In the genomic region with DNA sequence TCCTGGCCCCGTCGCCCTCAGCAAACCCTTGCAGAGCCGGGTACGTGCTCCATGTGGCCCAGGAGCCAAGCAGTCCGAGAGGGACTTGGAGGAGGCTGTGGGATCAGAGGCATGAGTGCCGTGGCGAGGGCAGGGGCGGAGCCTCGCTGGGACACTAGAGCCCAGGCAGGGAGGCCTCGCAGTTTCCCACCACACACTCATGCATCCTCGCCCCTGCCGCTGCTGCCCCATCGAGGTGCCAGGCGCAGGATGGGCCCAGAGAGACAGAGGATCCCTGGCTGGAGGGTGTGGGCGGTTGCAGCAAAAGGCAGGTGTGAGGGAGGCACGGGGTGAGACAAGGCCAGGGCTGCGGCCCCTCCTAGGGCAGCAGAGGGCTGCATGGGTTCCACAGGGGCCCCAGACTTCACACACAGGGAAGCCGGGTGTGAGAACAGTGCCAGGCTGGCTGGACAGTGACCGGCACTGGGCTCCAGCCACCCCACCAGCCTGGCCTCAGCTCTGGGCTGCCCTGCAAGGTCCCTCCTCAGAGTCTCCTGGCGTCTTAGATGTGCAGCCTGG, we compare ENCODE assay signal across 14 cellular contexts. TPM values are rescaled to one million over a fixed set of nuclear protein-coding genes. Genes with fewer than 3 reads are reported as not detected.
DNase-seq lines count a peak whose midpoint lies in the region; TF ChIP-seq lines count a peak whose summit lies in the region.
"Had no signal": no experiment of that assay in that cellular context is flagged by ENCODE, and none has a peak within 500 bp of the region (broad histone marks: within the 10 kb centered on the region; RNA-seq: fewer than 3 reads in every experiment).

No MANE protein-coding gene starts in this region.

- H3K27ac Mint-ChIP-seq in glutamatergic neuron (ENCODE audit: unreplicated experiment), result peak overlapping the region; percentile 90
- H3K27ac Mint-ChIP-seq: natural killer cell had no signal

- peaks cover 48% of the 10 kb centered on the region for H3K79me2 ChIP-seq in Karpas-422 (ENCODE audit: low read length)

- no peaks in the 10 kb centered on the region for H3K9me3 ChIP-seq in BLaER1
- no peaks in the 10 kb centered on the region for H3K9me3 ChIP-seq in SJSA1 (replicated peaks)
- no peaks in the 10 kb centered on the region for H3K9me3 ChIP-seq in Karpas-422 (ENCODE audit: low read length)
- H3K9me3 ChIP-seq: BE2C had no signal

- H3K9ac ChIP-seq in BLaER1, result no peak overlapping the region
- no peak overlapping the region for H3K9ac ChIP-seq in rectal smooth muscle tissue (ENCODE audit: low read length)
- no peak overlapping the region for H3K9ac ChIP-seq in Karpas-422 (ENCODE audit: low read length)

- H4K20me1 ChIP-seq in BLaER1 (peaks cover 25% of the 10 kb centered on the region), Karpas-422 (ENCODE audit: insufficient read depth, low read depth, low read length) (no peaks in the 10 kb centered on the region)

- peak overlapping the region; percentile 55 for H3K4me3 Mint-ChIP-seq in glutamatergic neuron (ENCODE audit: unreplicated experiment)
- H3K4me3 Mint-ChIP-seq: natural killer cell had no signal

- H3K9me2 ChIP-seq in Karpas-422 (replicated peaks; ENCODE audit: insufficient read depth, low read length), result no peaks in the 10 kb centered on the region

- H2AFZ ChIP-seq in Karpas-422 (ENCODE audit: low read length), result no peak overlapping the region

- no peaks in the 10 kb centered on the region for H3K36me3 Mint-ChIP-seq in glutamatergic neuron (ENCODE audit: unreplicated experiment)
- H3K36me3 Mint-ChIP-seq: natural killer cell had no signal

- H3K4me2 ChIP-seq in BLaER1 (peak overlapping the region; percentile 78), Karpas-422 (ENCODE audit: low read depth, low read length, poor library complexity, severe bottlenecking) (no peak overlapping the region)

- no peak for TF ChIP-seq CTCF in glutamatergic neuron (IDR thresholded peaks at IDR 0.05; ENCODE audit: partially characterized antibody, unreplicated experiment)

- DNase-seq in SJSA1 (ENCODE audit: low read depth in 1 of 2, low spot score in 2 of 2) (no peak), glutamatergic neuron (no peak), Karpas-422 (no peak), DMS114 treated with DMSO at 0.1 percent for 48 hours (lab: John Stamatoyannopoulos, UW; ENCODE audit: unreplicated experiment) (no peak), NCI-H2171 treated with DMSO at 0.1 percent for 48 hours (lab: John Stamatoyannopoulos, UW) (no peak), activated T-cell treated with anti-CD3 and anti-CD28 coated beads for 4 hours (no peak)
- DNase-seq: activated T-cell treated with anti-CD3 and anti-CD28 coated beads, Interleukin-2, amount 50 U/mL, for 1 hour; BE2C; natural killer cell; NCI-H1436 treated with DMSO at 0.1 percent for 48 hours; stimulated activated CD4-positive, alpha-beta T cell treated with anti-CD3 and anti-CD28 coated beads, Interleukin-4, amount 100 ng/mL, for 4 hours had no signal

- H3K27ac ChIP-seq in BLaER1, result no peak overlapping the region
- peak overlapping the region; percentile 92 for H3K27ac ChIP-seq in SJSA1
- H3K27ac ChIP-seq in rectal smooth muscle tissue (ENCODE audit: low read depth, low read length), result peak overlapping the region; percentile 11
- no peak overlapping the region for H3K27ac ChIP-seq in Karpas-422 (ENCODE audit: low read length)

- no peak overlapping the region for H3K4me3 ChIP-seq in BLaER1
- no peak overlapping the region for H3K4me3 ChIP-seq in SJSA1
- H3K4me3 ChIP-seq in rectal smooth muscle tissue (ENCODE audit: low read length), result no peak overlapping the region
- H3K4me3 ChIP-seq in Karpas-422 (ENCODE audit: low read length), result no peak overlapping the region

- H3K36me3 ChIP-seq in BLaER1, result no peaks in the 10 kb centered on the region
- peaks cover 87% of the 10 kb centered on the region for H3K36me3 ChIP-seq in SJSA1
- H3K36me3 ChIP-seq in rectal smooth muscle tissue (ENCODE audit: control insufficient read depth, insufficient read depth, low read length), result peaks cover 16% of the 10 kb centered on the region
- no peaks in the 10 kb centered on the region for H3K36me3 ChIP-seq in Karpas-422 (ENCODE audit: insufficient read depth, low read length)

- peaks cover 54% of the 10 kb centered on the region for H3K4me1 Mint-ChIP-seq in glutamatergic neuron (ENCODE audit: low read depth, unreplicated experiment)

- peaks cover 40% of the 10 kb centered on the region for H3K4me1 ChIP-seq in BLaER1
- H3K4me1 ChIP-seq in SJSA1 (replicated peaks), result peaks cover 70% of the 10 kb centered on the region
- peaks cover 38% of the 10 kb centered on the region for H3K4me1 ChIP-seq in rectal smooth muscle tissue (ENCODE audit: control insufficient read depth, insufficient read depth, low read length)
- H3K4me1 ChIP-seq in Karpas-422 (ENCODE audit: low read length), result peaks cover 39% of the 10 kb centered on the region

- peaks cover 31% of the 10 kb centered on the region for H3K27me3 Mint-ChIP-seq in glutamatergic neuron (ENCODE audit: unreplicated experiment)

- peaks cover 32% of the 10 kb centered on the region for H3K9me3 Mint-ChIP-seq in glutamatergic neuron (ENCODE audit: unreplicated experiment)
- H3K9me3 Mint-ChIP-seq: natural killer cell had no signal

- H3K27me3 ChIP-seq in BLaER1, result peaks cover 20% of the 10 kb centered on the region
- no peaks in the 10 kb centered on the region for H3K27me3 ChIP-seq in SJSA1 (replicated peaks)
- no peaks in the 10 kb centered on the region for H3K27me3 ChIP-seq in rectal smooth muscle tissue (ENCODE audit: control insufficient read depth, insufficient read depth, low read length)
- no peaks in the 10 kb centered on the region for H3K27me3 ChIP-seq in Karpas-422 (ENCODE audit: low read length)
- H3K27me3 ChIP-seq: BE2C had no signal

RNA-seq across cellular contexts. Expression of gene BCAR1, which starts 7.7 kb away (rescaled TPM):
- 86.6 and 93.5 TPM in 2 replicates for total RNA-seq in SJSA1 (2014; rRNA removed; shearing (Covaris generic))
- total RNA-seq in glutamatergic neuron (ENCODE audit: unreplicated experiment), result 212 TPM
- 9.2 and 20.5 TPM in 2 replicates for total RNA-seq in Karpas-422 (2014; rRNA removed; shearing (Covaris generic); ENCODE audit: low replicate concordance)
- total RNA-seq: natural killer cell had no signal

RNA-seq across cellular contexts. Expression of gene CTRB1, which starts 25.0 kb away (rescaled TPM):
- not detected in 2 replicates for total RNA-seq in SJSA1 (2014; rRNA removed; shearing (Covaris generic))
- total RNA-seq in glutamatergic neuron (ENCODE audit: unreplicated experiment), result not detected
- not detected in 2 replicates for total RNA-seq in Karpas-422 (2014; rRNA removed; shearing (Covaris generic); ENCODE audit: low replicate concordance)
- total RNA-seq: cerebellum, natural killer cell had no signal

RNA-seq across cellular contexts. Expression of gene CTRB2, which starts 36.8 kb away (rescaled TPM):
- not detected in 2 replicates for total RNA-seq in SJSA1 (2014; rRNA removed; shearing (Covaris generic))
- total RNA-seq in glutamatergic neuron (ENCODE audit: unreplicated experiment), result not detected
- not detected in 2 replicates for total RNA-seq in Karpas-422 (2014; rRNA removed; shearing (Covaris generic); ENCODE audit: low replicate concordance)
- total RNA-seq: cerebellum, natural killer cell had no signal

Comparison
In these comparisons a context has a peak if more than half of its experiments do, and no peak if none do; other contexts are left out.
1. H3K27ac ChIP-seq: peak in SJSA1 (single experiment) and rectal smooth muscle tissue (single experiment); none in BLaER1 (single experiment) and Karpas-422 (single experiment).